Comparison of ENCODE assay signal across 25 cellular contexts in genomic region chr11:78662811-78663210, GRCh38.
"Had no signal": no experiment of that assay in that cellular context is flagged by ENCODE, and none has a peak within 500 bp of the region (broad histone marks: within the 10 kb centered on the region; RNA-seq: fewer than 3 reads in every experiment).

No MANE protein-coding gene starts in this region.

- DNase-seq: activated CD4-positive, alpha-beta memory T cell treated with anti-CD3 and anti-CD28 coated beads, Interleukin-2, amount 10 ng/mL, durations not matched to agents 7 days and 5 days; activated CD4-positive, alpha-beta T cell treated with anti-CD3 and anti-CD28 coated beads for 36 hours; activated CD4-positive, alpha-beta T cell treated with anti-CD3 and anti-CD28 coated beads, Interleukin-2, amount 10 ng/mL, durations not matched to agents 24 days and 14 days; activated CD4-positive, CD25-positive, alpha-beta regulatory T cell; activated CD4-positive, CD25-positive, alpha-beta regulatory T cell treated with anti-CD3 and anti-CD28 coated beads, Interleukin-2, amount 50 U/mL, for 72 hours; activated effector memory CD4-positive, alpha-beta T cell treated with anti-CD3 and anti-CD28 coated beads, Interleukin-2, amount 50 U/mL, for 16 hours; activated naive CD4-positive, alpha-beta T cell treated with anti-CD3 and anti-CD28 coated beads for 36 hours; activated naive CD8-positive, alpha-beta T cell treated with anti-CD3 and anti-CD28 coated beads for 36 hours; activated naive CD8-positive, alpha-beta T cell treated with anti-CD3 and anti-CD28 coated beads, Interleukin-2, amount 50 U/mL, for 24 hours; activated T-cell treated with anti-CD3 and anti-CD28 coated beads, Interleukin-2, amount 50 U/mL, for 1 hour; activated T-cell treated with anti-CD3 and anti-CD28 coated beads, Interleukin-2, amount 50 U/mL, for 48 hours; amygdala; cortex of kidney; dermis blood vessel endothelial cell; effector CD4-positive, alpha-beta T cell; effector memory CD8-positive, alpha-beta T cell; erythroblast; esophagus squamous epithelium; foreskin melanocyte; heart right ventricle; T-helper 2 cell had no signal

- ATAC-seq: activated CD4-positive, alpha-beta T cell treated with anti-CD3 and anti-CD28 coated beads for 36 hours; activated naive CD8-positive, alpha-beta T cell treated with anti-CD3 and anti-CD28 coated beads, Interleukin-2, amount 50 U/mL, for 24 hours; effector memory CD8-positive, alpha-beta T cell; gastroesophageal sphincter; heart right ventricle had no signal

- H3K4me3 ChIP-seq: adrenal gland, ascending aorta, breast epithelium, esophagus squamous epithelium, gastroesophageal sphincter, heart right ventricle had no signal
